ENCODE assay signal across 16 cellular contexts in the genomic region with DNA sequence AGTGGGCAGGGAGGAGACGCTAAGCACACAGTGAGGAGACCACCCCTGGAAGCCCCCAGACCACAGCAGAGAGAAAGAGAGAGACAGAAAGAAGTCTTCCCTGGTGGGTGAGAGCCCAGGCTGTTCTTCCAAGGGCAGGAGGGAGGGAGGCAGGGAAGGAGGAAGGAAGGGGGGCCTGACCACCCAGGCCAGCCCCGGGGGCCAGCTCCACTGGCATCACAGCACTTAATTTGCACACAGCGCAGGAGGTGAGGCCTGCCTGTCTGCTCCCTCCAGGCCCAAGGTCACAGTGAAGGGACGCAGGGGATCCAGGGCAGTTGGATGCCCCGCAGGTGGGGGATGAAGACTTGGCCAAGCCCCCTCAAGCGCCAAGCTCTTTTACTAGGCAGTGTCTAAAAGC.
"Had no signal": no experiment of that assay in that cellular context is flagged by ENCODE, and none has a peak within 500 bp of the region (broad histone marks: within the 10 kb centered on the region; RNA-seq: fewer than 3 reads in every experiment).

No MANE protein-coding gene starts in this region.

- ATAC-seq: activated naive CD8-positive, alpha-beta T cell treated with anti-CD3 and anti-CD28 coated beads, Interleukin-2, amount 50 U/mL, for 24 hours; activated T-cell treated with anti-CD3 and anti-CD28 coated beads, Interleukin-2, amount 50 U/mL, for 72 hours; gastrocnemius medialis; stimulated activated memory B cell treated with anti-CD40 and anti-IgM and Interleukin-4, amounts not matched to agents 10 μg/mL and 1 μg/mL and 100 μg/mL, for 72 hours had no signal

- H3K27me3 ChIP-seq: ascending aorta, cardiac muscle cell, colonic mucosa, gastrocnemius medialis, neural progenitor cell, right lobe of liver, tibial nerve had no signal

- H3K4me3 ChIP-seq: ascending aorta, cardiac muscle cell, colonic mucosa, gastrocnemius medialis, neural progenitor cell, prostate gland, right lobe of liver, tibial nerve had no signal

- H3K36me3 ChIP-seq: ascending aorta, cardiac muscle cell, colonic mucosa, gastrocnemius medialis, neural progenitor cell, prostate gland, right lobe of liver, tibial nerve had no signal

- H3K9me3 ChIP-seq: ascending aorta, colonic mucosa, gastrocnemius medialis, prostate gland, right lobe of liver had no signal

- H3K4me1 ChIP-seq: colonic mucosa, prostate gland, right lobe of liver had no signal

- DNase-seq: activated CD4-positive, alpha-beta T cell treated with anti-CD3 and anti-CD28 coated beads for 1 hour; activated naive CD8-positive, alpha-beta T cell treated with anti-CD3 and anti-CD28 coated beads, Interleukin-2, amount 50 U/mL, for 24 hours; activated T-cell treated with anti-CD3 and anti-CD28 coated beads, Interleukin-2, amount 50 U/mL, for 72 hours; effector CD4-positive, alpha-beta T cell; gastrocnemius medialis; stimulated activated CD4-positive, alpha-beta T cell treated with anti-CD3 and anti-CD28 coated beads, Interleukin-1b, Interleukin-23, amount 100 ng/mL, for 48 hours; SW 1271 had no signal

- FAIRE-seq: keratinocyte had no signal

- H3K27ac ChIP-seq: ascending aorta, cardiac muscle cell, colonic mucosa, gastrocnemius medialis, neural progenitor cell, prostate gland, tibial nerve had no signal
